Comparison of ENCODE assay signal across 1 cellular context in genomic region chr12:54292083-54292930, GRCh38.
TF ChIP-seq lines count a peak whose summit lies in the region.

No MANE protein-coding gene starts in this region.

TF ChIP-seq in K562, 482 proteins besides CTCF, POLR2A, EP300 and RAD21 (continues in another document):
- TF ChIP-seq ZNF134 (CRISPR knock-in tag; conservative IDR thresholded peaks at IDR 0.05) (no peak), SIN3A (IDR thresholded peaks at IDR 0.05; ENCODE audit: borderline replicate concordance in 2 of 2, control insufficient read depth in 1 of 2, low read depth in 2 of 2, low read length in 2 of 2) (peak; percentile 55 to 81; a peak in 2 of 4 replicates), DLX4 (CRISPR knock-in tag; IDR thresholded peaks at IDR 0.05) (no peak), CREM (IDR thresholded peaks at IDR 0.05; ENCODE audit: low read depth) (no peak), LEF1 (IDR thresholded peaks at IDR 0.05) (no peak), BRD9 (IDR thresholded peaks at IDR 0.05; ENCODE audit: low read depth, partially characterized antibody) (no peak), SPI1 (IDR thresholded peaks at IDR 0.05; ENCODE audit: borderline replicate concordance, low read depth, low read length) (0 out of 2 replicates have a peak, but pooled peaks have one; percentile 1), THAP7 (CRISPR knock-in tag; IDR thresholded peaks at IDR 0.05) (no peak), PRDM10 (IDR thresholded peaks at IDR 0.05; ENCODE audit: partially characterized antibody) (no peak), PRMT5 (CRISPR knock-in tag; IDR thresholded peaks at IDR 0.05) (no peak), EGR1 (conservative IDR thresholded peaks at IDR 0.05) (no peak), MTA3 (IDR thresholded peaks at IDR 0.05; ENCODE audit: borderline replicate concordance) (peak; percentile 55; the same call in 1 of the 2 replicates), RBFOX2 (IDR thresholded peaks at IDR 0.05; ENCODE audit: low read depth, low read length) (peak; percentile 70), MYNN (IDR thresholded peaks at IDR 0.05) (0 out of 2 replicates have a peak, but pooled peaks have one; percentile 19), MYNN (CRISPR knock-in tag; IDR thresholded peaks at IDR 0.05) (no peak), SAP30 (IDR thresholded peaks at IDR 0.05; ENCODE audit: borderline replicate concordance, insufficient read depth, low read depth, low read length, poor library complexity, severe bottlenecking) (peak; percentile 58), SP2 (IDR thresholded peaks at IDR 0.05; ENCODE audit: extremely low read depth, low read depth, low read length, poor library complexity, severe bottlenecking) (no peak), ZNF395 (CRISPR knock-in tag; IDR thresholded peaks at IDR 0.05) (no peak), SRSF7 (optimal IDR thresholded peaks at IDR 0.05; ENCODE audit: low read depth, low read length) (no peak), KLF1 (tag; IDR thresholded peaks at IDR 0.05) (no peak), ZNF717 (CRISPR knock-in tag; IDR thresholded peaks at IDR 0.05) (no peak), PKNOX1 (IDR thresholded peaks at IDR 0.05) (peak; percentile 27; the same call in 1 of the 2 replicates), ATF4 (CRISPR knock-in tag; IDR thresholded peaks at IDR 0.05) (no peak), POLR2G (IDR thresholded peaks at IDR 0.05; ENCODE audit: low read depth, low read length) (peak; percentile 71), HINFP (tag; conservative IDR thresholded peaks at IDR 0.05; ENCODE audit: low read depth) (no peak), ZNF668 (CRISPR knock-in tag; IDR thresholded peaks at IDR 0.05) (no peak), NR2C2 (CRISPR knock-in tag; IDR thresholded peaks at IDR 0.05) (no peak), NR2C2 (tag; IDR thresholded peaks at IDR 0.05) (peak; percentile 65), PCBP1 (IDR thresholded peaks at IDR 0.05; ENCODE audit: low read depth, low read length, poor library complexity, severe bottlenecking) (no peak), PML (IDR thresholded peaks at IDR 0.05; ENCODE audit: low read length) (0 out of 2 replicates have a peak, but pooled peaks have one; percentile 0), ZNF239 (CRISPR knock-in tag; IDR thresholded peaks at IDR 0.05) (no peak), CEBPZ (IDR thresholded peaks at IDR 0.05; ENCODE audit: borderline replicate concordance, low read depth, low read length) (no peak), EHMT2 (IDR thresholded peaks at IDR 0.05) (no peak), ZBTB33 (CRISPR knock-in tag; IDR thresholded peaks at IDR 0.05) (no peak), SMAD1 (IDR thresholded peaks at IDR 0.05; ENCODE audit: low read depth, low read length, partially characterized antibody) (no peak), HCFC1 (IDR thresholded peaks at IDR 0.05; ENCODE audit: low read depth, low read length) (no peak), CHD1 (IDR thresholded peaks at IDR 0.05; ENCODE audit: low read length) (peak; percentile 59), OTX1 (CRISPR knock-in tag; IDR thresholded peaks at IDR 0.05) (no peak), TSC22D4 (tag; IDR thresholded peaks at IDR 0.05) (no peak), TFAP4 (CRISPR knock-in tag; IDR thresholded peaks at IDR 0.05; ENCODE audit: borderline replicate concordance) (peak; percentile 96), THRAP3 (IDR thresholded peaks at IDR 0.05; ENCODE audit: borderline replicate concordance) (no peak), NFYB (IDR thresholded peaks at IDR 0.05; ENCODE audit: extremely low read depth, insufficient read length) (peak; percentile 17), TCF7 (IDR thresholded peaks at IDR 0.05; ENCODE audit: borderline replicate concordance) (no peak), ZFPM2 (CRISPR knock-in tag; IDR thresholded peaks at IDR 0.05) (no peak), THRB (CRISPR knock-in tag; conservative IDR thresholded peaks at IDR 0.05) (no peak), MEIS2 (IDR thresholded peaks at IDR 0.05; ENCODE audit: partially characterized antibody) (peak; percentile 14), RBM25 (IDR thresholded peaks at IDR 0.05; ENCODE audit: low read depth, low read length, severe bottlenecking) (no peak), SIN3B (IDR thresholded peaks at IDR 0.05; ENCODE audit: low read depth) (no peak), CTBP1 (IDR thresholded peaks at IDR 0.05; ENCODE audit: borderline replicate concordance) (0 out of 2 replicates have a peak, but pooled peaks have one; percentile 28), STAG1 (CRISPR knock-in tag; IDR thresholded peaks at IDR 0.05; ENCODE audit: borderline replicate concordance) (0 out of 2 replicates have a peak, but pooled peaks have one; percentile 13), TAF15 (IDR thresholded peaks at IDR 0.05; ENCODE audit: low read depth, low read length) (no peak), ETV1 (tag; conservative IDR thresholded peaks at IDR 0.05; ENCODE audit: low read depth) (no peak)
